Comparison of ENCODE assay signal across 22 cellular contexts in genomic region chr21:44943686-44944550, GRCh38. TPM values are rescaled to one million over a fixed set of nuclear protein-coding genes. Genes with fewer than 3 reads are reported as not detected.
DNase-seq lines count a peak whose midpoint lies in the region; FAIRE-seq and TF ChIP-seq lines count a peak whose summit lies in the region.
"Had no signal": no experiment of that assay in that cellular context is flagged by ENCODE, and none has a peak within 500 bp of the region (broad histone marks: within the 10 kb centered on the region; RNA-seq: fewer than 3 reads in every experiment).

No MANE protein-coding gene starts in this region.

- TF ChIP-seq POLR2A in spleen (IDR thresholded peaks at IDR 0.05) (no peak), vagina (IDR thresholded peaks at IDR 0.05) (no peak)

- 90 to 95% (median 94%) methylated on average over 22 to 24 of the region's 24 CpGs for WGBS in spleen, 5 donors

- H4K20me1 ChIP-seq in BLaER1, result peaks cover 85% of the 10 kb centered on the region
- peaks cover 77 to 90% (median 83%) of the 10 kb centered on the region in 11 experiments for H4K20me1 ChIP-seq in BLaER1 treated with 17β-estradiol and CSF1 and Interleukin-3, amounts not matched to agents 10 nM and 100 nM

- TF ChIP-seq CTCF in kidney (IDR thresholded peaks at IDR 0.05; ENCODE audit: borderline replicate concordance, extremely low read depth, insufficient read depth) (no peak), spleen (IDR thresholded peaks at IDR 0.05 in 8 of 11, conservative IDR thresholded peaks at IDR 0.05 in 3 of 11) (no peak), vagina (IDR thresholded peaks at IDR 0.05) (no peak)

- H3K9ac ChIP-seq in BLaER1, result peak overlapping the region; percentile 62; the same call in 1 of the 2 replicates
- peak overlapping the region in 3 of 11 experiments; percentile 21 to 93 (median 65); a peak in 3 of 22 replicates for H3K9ac ChIP-seq in BLaER1 treated with 17β-estradiol and CSF1 and Interleukin-3, amounts not matched to agents 10 nM and 100 nM
- H3K9ac ChIP-seq in kidney (ENCODE audit: low read length in 2 of 2), result no peak overlapping the region
- H3K9ac ChIP-seq: GM23248, KMS-11 had no signal

- H3K27ac ChIP-seq in BLaER1 (0 out of 2 replicates have a peak overlapping the region, but pooled peaks have one; percentile 74), kidney (ENCODE audit: low read depth in 2 of 2, low read length in 2 of 2) (no peak overlapping the region), spleen (no peak overlapping the region), vagina (no peak overlapping the region)
- H3K27ac ChIP-seq in BLaER1 treated with 17β-estradiol and CSF1 and Interleukin-3, amounts not matched to agents 10 nM and 100 nM, result no peak overlapping the region
- H3K27ac ChIP-seq: GM23248, KMS-11, SJCRH30 had no signal

- H3K36me3 ChIP-seq in BLaER1 (peaks cover 63% of the 10 kb centered on the region), kidney (ENCODE audit: control insufficient read depth in 1 of 2, insufficient read depth in 2 of 2, low read length in 2 of 2) (peaks cover 0 to 3% of the 10 kb centered on the region in 2 donors), spleen (peaks cover 0 to 64% (median 30%) of the 10 kb centered on the region in 6 donors), vagina (peaks cover 0 to 6% of the 10 kb centered on the region in 2 donors)
- peaks cover 32 to 76% (median 55%) of the 10 kb centered on the region in 11 experiments for H3K36me3 ChIP-seq in BLaER1 treated with 17β-estradiol and CSF1 and Interleukin-3, amounts not matched to agents 10 nM and 100 nM

- peak overlapping the region; percentile 90 for H3K4me2 ChIP-seq in BLaER1
- H3K4me2 ChIP-seq in BLaER1 treated with 17β-estradiol and CSF1 and Interleukin-3, amounts not matched to agents 10 nM and 100 nM, result peak overlapping the region; percentile 81 to 97 (median 90); a peak in 21 of 22 replicates
- H3K4me2 ChIP-seq: KMS-11 had no signal

- intact Hi-C loops in kidney (cut with DNase I) (no loop called here), spleen (cut with DNase I; ENCODE audit: low total_unique reads) (no loop called here), vagina (cut with DNase I) (loop anchor here (10.0 kb wide), 2 partner anchors 131 to 321 kb away; partner anchors contain the start of gene ADARB1)

- H3K4me1 ChIP-seq in BLaER1, result peaks cover 87% of the 10 kb centered on the region
- H3K4me1 ChIP-seq in BLaER1 treated with 17β-estradiol and CSF1 and Interleukin-3, amounts not matched to agents 10 nM and 100 nM, result peaks cover 60 to 90% (median 87%) of the 10 kb centered on the region in 10 experiments
- H3K4me1 ChIP-seq in kidney (ENCODE audit: control insufficient read depth in 1 of 2, insufficient read depth in 1 of 2, low read depth in 1 of 2, low read length in 2 of 2), result peaks cover 12 to 16% of the 10 kb centered on the region in 2 donors
- peaks cover 23 to 95% (median 67%) of the 10 kb centered on the region in 6 donors for H3K4me1 ChIP-seq in spleen
- H3K4me1 ChIP-seq in vagina, result peaks cover 33% of the 10 kb centered on the region

- DNase-seq in kidney, result peak; percentile 63
- DNase-seq in spleen, result peak; percentile 52
- DNase-seq in HTR-8/SVneo (ENCODE audit: insufficient read length, low spot score), result no peak
- DNase-seq in activated CD4-positive, alpha-beta T cell treated with anti-CD3 and anti-CD28 coated beads, Interleukin-2, amount 50 U/mL, for 48 hours, result no peak
- no peak for DNase-seq in vagina (ENCODE audit: extremely low spot score in 2 of 2)
- DNase-seq: ACHN, DMS153, GF-D8, NCI-H1048, NCI-H1436, NCI-H2029, NCI-H345, NCI-H524 treated with DMSO at 0.1 percent for 48 hours, PC-3, RPMI8226, SJCRH30 had no signal

- H3K9me3 ChIP-seq in BLaER1 (no peaks in the 10 kb centered on the region), kidney (ENCODE audit: control insufficient read depth in 1 of 2, low read length in 2 of 2) (no peaks in the 10 kb centered on the region), spleen (no peaks in the 10 kb centered on the region), vagina (no peaks in the 10 kb centered on the region)
- no peaks in the 10 kb centered on the region for H3K9me3 ChIP-seq in BLaER1 treated with 17β-estradiol and CSF1 and Interleukin-3, amounts not matched to agents 10 nM and 100 nM (replicated peaks in 1 of 11)
- H3K9me3 ChIP-seq: Caco-2, HAP-1, SJCRH30 had no signal

- FAIRE-seq in kidney (lab: Jason Lieb, UNC) (no peak), HTR-8/SVneo (lab: Jason Lieb, UNC) (no peak)

- H3K4me3 ChIP-seq in BLaER1, result no peak overlapping the region
- H3K4me3 ChIP-seq in BLaER1 treated with 17β-estradiol and CSF1 and Interleukin-3, amounts not matched to agents 10 nM and 100 nM, result no peak overlapping the region
- H3K4me3 ChIP-seq in kidney (ENCODE audit: low read length in 2 of 2), result no peak overlapping the region
- H3K4me3 ChIP-seq in spleen, result no peak overlapping the region
- H3K4me3 ChIP-seq in vagina, result no peak overlapping the region
- H3K4me3 ChIP-seq: GM23248, HAP-1, SJCRH30 had no signal

- no peaks in the 10 kb centered on the region for H3K27me3 ChIP-seq in BLaER1
- H3K27me3 ChIP-seq in BLaER1 treated with 17β-estradiol and CSF1 and Interleukin-3, amounts not matched to agents 10 nM and 100 nM, result peaks cover 0 to 21% (median 0%) of the 10 kb centered on the region in 11 experiments; a peak in 5 of 22 replicates
- H3K27me3 ChIP-seq in spleen (replicated peaks in 1 of 7), result no peaks in the 10 kb centered on the region
- H3K27me3 ChIP-seq in vagina, result no peaks in the 10 kb centered on the region
- H3K27me3 ChIP-seq: SJCRH30 had no signal

RNA-seq across cellular contexts. Expression of gene SLX9, which starts 4.1 kb away (rescaled TPM):
- total RNA-seq in kidney (27.1 TPM), spleen (10 to 100 TPM in 6 of 7 donors, 1 to 10 TPM in 1; 6.1 to 30.6 (median 26.4) TPM), vagina (8.3 TPM)
- polyA plus RNA-seq in kidney (ENCODE audit: insufficient read depth, low read depth, low replicate concordance) (35.1 TPM), spleen (10 to 100 TPM; 16.4 to 35.4 (median 28.5) TPM)

RNA-seq across cellular contexts. Expression of gene ITGB2, which starts 23.2 kb away (rescaled TPM):
- total RNA-seq in kidney, result 111 TPM
- 9.5 TPM for polyA plus RNA-seq in kidney (ENCODE audit: insufficient read depth, low read depth, low replicate concordance)
- total RNA-seq in spleen, result 100 to 1,000 TPM; 285 to 754 (median 415) TPM
- 100 to 1,000 TPM in 2 of 3 donors, 10 to 100 TPM in 1; 92.1 to 332 (median 250) TPM for polyA plus RNA-seq in spleen
- 35.1 TPM for total RNA-seq in vagina

Comparison
In these comparisons a context has a peak if more than half of its experiments do, and no peak if none do; other contexts are left out.
1. DNase-seq: peak in kidney (single experiment) and spleen (single experiment); none in HTR-8/SVneo (single experiment), activated CD4-positive, alpha-beta T cell treated with anti-CD3 and anti-CD28 coated beads, Interleukin-2, amount 50 U/mL, for 48 hours (0 of 2) and vagina (0 of 2).